Comparison of ENCODE assay signal across 8 cellular contexts in the genomic region with DNA sequence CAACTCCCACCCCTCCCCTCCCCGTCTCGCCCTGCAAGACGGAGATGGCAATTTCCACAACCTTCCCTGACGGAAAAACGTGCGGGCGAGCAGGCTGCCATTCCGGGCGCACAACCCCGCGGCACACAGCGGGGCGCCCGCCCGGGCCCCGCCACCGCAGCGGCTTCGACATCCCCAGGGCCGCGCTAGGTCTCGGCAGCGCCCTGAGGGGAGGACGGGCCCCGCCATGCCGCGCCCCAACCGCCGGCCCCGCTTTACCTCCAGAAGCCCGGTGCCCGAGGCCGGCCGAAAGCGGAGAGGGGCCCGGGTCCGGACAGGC. TPM values are rescaled to one million over a fixed set of nuclear protein-coding genes. Genes with fewer than 3 reads are reported as not detected.
DNase-seq lines count a peak whose midpoint lies in the region; ATAC-seq and TF ChIP-seq lines count a peak whose summit lies in the region.

No MANE protein-coding gene starts in this region.

- H3K27ac Mint-ChIP-seq in activated CD4-positive, alpha-beta memory T cell treated with anti-CD3 and anti-CD28 coated beads, Interleukin-2, amount 10 ng/mL, durations not matched to agents 7 days and 5 days, result no peak overlapping the region

- DNase-seq in GM13976 (ENCODE audit: low spot score) (peak; percentile 68), left cardiac atrium (no peak), sciatic nerve (ENCODE audit: low spot score) (no peak), NCI-H2107 treated with DMSO at 0.1 percent for 48 hours (lab: John Stamatoyannopoulos, UW; ENCODE audit: unreplicated experiment) (no peak), posterior cingulate gyrus (no peak)
- peak; percentile 25 for DNase-seq in activated CD4-positive, alpha-beta memory T cell treated with anti-CD3 and anti-CD28 coated beads, Interleukin-2, amount 10 ng/mL, durations not matched to agents 7 days and 5 days
- DNase-seq in activated CD4-positive, alpha-beta T cell treated with anti-CD3 and anti-CD28 coated beads, Interleukin-2, amount 50 U/mL, for 48 hours, result no peak

- H3K27me3 Mint-ChIP-seq in activated CD4-positive, alpha-beta memory T cell treated with anti-CD3 and anti-CD28 coated beads, Interleukin-2, amount 10 ng/mL, durations not matched to agents 7 days and 5 days, result peaks cover 1% of the 10 kb centered on the region

- H3K4me3 Mint-ChIP-seq in activated CD4-positive, alpha-beta memory T cell treated with anti-CD3 and anti-CD28 coated beads, Interleukin-2, amount 10 ng/mL, durations not matched to agents 7 days and 5 days, result peak overlapping the region; percentile 52

- H3K4me1 Mint-ChIP-seq in activated CD4-positive, alpha-beta memory T cell treated with anti-CD3 and anti-CD28 coated beads, Interleukin-2, amount 10 ng/mL, durations not matched to agents 7 days and 5 days, result peaks cover 34% of the 10 kb centered on the region

- intact Hi-C loops in left cardiac atrium (cut with DNase I) (no loop called here), sciatic nerve (cut with DNase I) (no loop called here), posterior cingulate gyrus (cut with DNase I) (loop anchor here (1.0 kb wide), 1 partner anchor 78 kb away; no protein-coding TSS in a partner anchor)

- H3K36me3 Mint-ChIP-seq in activated CD4-positive, alpha-beta memory T cell treated with anti-CD3 and anti-CD28 coated beads, Interleukin-2, amount 10 ng/mL, durations not matched to agents 7 days and 5 days (ENCODE audit: low read depth), result peaks cover 13% of the 10 kb centered on the region

- in situ Hi-C loops in GM13976 (cut with MboI; ENCODE audit: low sequenced_read_pairs, unreplicated experiment), result no loop called here

- ATAC-seq in HG02798 (IDR thresholded peaks at IDR 0.05; ENCODE audit: poor library complexity, unreplicated experiment) (peak; percentile 15), left cardiac atrium (peak; percentile 41 to 67), sciatic nerve (peak; percentile 23)

- no peak for TF ChIP-seq CTCF in GM13976 (IDR thresholded peaks at IDR 0.05; ENCODE audit: borderline replicate concordance, control extremely low read depth, extremely low read depth, insufficient read depth, missing control alignments)

- CTCF ChIA-PET in activated CD4-positive, alpha-beta memory T cell treated with anti-CD3 and anti-CD28 coated beads, Interleukin-2, amount 10 ng/mL, durations not matched to agents 7 days and 5 days (lab: Charles Lee), result interaction anchor here (1.1 to 2.2 kb wide), 7 partner anchors 11 to 86 kb away, joined by 3 to 24 read pairs (median 5); partner anchors contain the start of genes HMOX2 and MGRN1

- POLR2A ChIA-PET in activated CD4-positive, alpha-beta memory T cell treated with anti-CD3 and anti-CD28 coated beads, Interleukin-2, amount 10 ng/mL, durations not matched to agents 7 days and 5 days (lab: Charles Lee), result interaction anchor here (0.5 to 2.6 kb wide), 8 partner anchors 8 to 197 kb away, joined by 3 to 16 read pairs (median 4); partner anchors contain the start of genes DNAAF8 and NMRAL1

- H3K9me3 Mint-ChIP-seq in activated CD4-positive, alpha-beta memory T cell treated with anti-CD3 and anti-CD28 coated beads, Interleukin-2, amount 10 ng/mL, durations not matched to agents 7 days and 5 days, result peaks cover 11% of the 10 kb centered on the region

RNA-seq across cellular contexts. Expression of gene CDIP1, which starts 0.5 kb away (rescaled TPM):
- total RNA-seq in activated CD4-positive, alpha-beta memory T cell treated with anti-CD3 and anti-CD28 coated beads, Interleukin-2, amount 10 ng/mL, durations not matched to agents 7 days and 5 days, result 10 to 100 TPM; 28.7 to 30.7 TPM
- total RNA-seq in left cardiac atrium (10 to 100 TPM; 34.1 to 42.9 TPM), sciatic nerve (40.6 TPM)

RNA-seq across cellular contexts. Expression of gene C16orf96, which starts 18.1 kb away (rescaled TPM):
- total RNA-seq in activated CD4-positive, alpha-beta memory T cell treated with anti-CD3 and anti-CD28 coated beads, Interleukin-2, amount 10 ng/mL, durations not matched to agents 7 days and 5 days, result under 1 TPM in 1 of 2 experiments, not detected in 1; 0.05 TPM
- total RNA-seq in left cardiac atrium, result under 1 TPM in 1 of 2 donors, not detected in 1; 0.10 TPM
- 0.22 TPM for total RNA-seq in sciatic nerve

Comparison
In these comparisons a context has a peak if more than half of its experiments do, and no peak if none do; other contexts are left out.
1. DNase-seq: peak in GM13976 (single experiment) and activated CD4-positive, alpha-beta memory T cell treated with anti-CD3 and anti-CD28 coated beads, Interleukin-2, amount 10 ng/mL, durations not matched to agents 7 days and 5 days (single experiment); none in left cardiac atrium (single experiment), sciatic nerve (single experiment), NCI-H2107 treated with DMSO at 0.1 percent for 48 hours (single experiment), activated CD4-positive, alpha-beta T cell treated with anti-CD3 and anti-CD28 coated beads, Interleukin-2, amount 50 U/mL, for 48 hours (0 of 2) and posterior cingulate gyrus (0 of 10).
2. Peak in every context shown above with its lines, with median percentiles within 50 percentile points of each other: ATAC-seq.